In genomic region chr13:35469781-35470380, GRCh38 we compare ENCODE assay signal across 18 cellular contexts. TPM values are rescaled to one million over a fixed set of nuclear protein-coding genes. Genes with fewer than 3 reads are reported as not detected.
A peak's percentile ranks its signal among the peaks of the same experiment; 100 is the strongest.
DNase-seq lines count a peak whose midpoint lies in the region; ATAC-seq and TF ChIP-seq lines count a peak whose summit lies in the region.
"Had no signal": no experiment of that assay in that cellular context is flagged by ENCODE, and none has a peak within 500 bp of the region (broad histone marks: within the 10 kb centered on the region; RNA-seq: fewer than 3 reads in every experiment).

No MANE protein-coding gene starts in this region.

- H3K36me3 ChIP-seq in ACC112 (ENCODE audit: insufficient read depth, low read length): no peaks in the 10 kb centered on the region
- no peaks in the 10 kb centered on the region for H3K36me3 ChIP-seq in HUES48 (ENCODE audit: control insufficient read depth, insufficient read depth, low read length)
- H3K36me3 ChIP-seq in esophagus muscularis mucosa: no peaks in the 10 kb centered on the region
- H3K36me3 ChIP-seq in neuronal stem cell (replicated peaks in 1 of 2; ENCODE audit: control insufficient read depth in 2 of 2, insufficient read depth in 2 of 2, low read length in 2 of 2): no peaks in the 10 kb centered on the region
- H3K36me3 ChIP-seq: heart right ventricle, right lobe of liver had no signal

- H3K27ac ChIP-seq in ACC112 (ENCODE audit: low read depth, low read length) (no peak overlapping the region), HUES48 (ENCODE audit: low read depth, low read length) (no peak overlapping the region), esophagus muscularis mucosa (replicated peaks in 1 of 4) (peak overlapping the region; percentile 79 to 86 (median 84)), neuronal stem cell (replicated peaks; ENCODE audit: low read length) (no peak overlapping the region), foreskin keratinocyte (no peak overlapping the region)
- H3K27ac ChIP-seq: right lobe of liver had no signal

- H4K91ac ChIP-seq in neuronal stem cell (ENCODE audit: low read depth, low read length, poor library complexity): no peak overlapping the region

- H3K4ac ChIP-seq in neuronal stem cell (ENCODE audit: low read length): no peak overlapping the region

- H2BK12ac ChIP-seq in neuronal stem cell (ENCODE audit: low read length): no peak overlapping the region

- DNase-seq in esophagus muscularis mucosa (ENCODE audit: extremely low spot score): no peak
- DNase-seq in neuronal stem cell (ENCODE audit: low spot score): no peak
- no peak for DNase-seq in foreskin keratinocyte
- no peak for DNase-seq in GOT3 (lab: John Stamatoyannopoulos, UW)
- no peak for DNase-seq in SKM-1 treated with dmso at 0.1 percent for 144 hours (lab: John Stamatoyannopoulos, UW; ENCODE audit: unreplicated experiment)
- DNase-seq: activated naive CD4-positive, alpha-beta T cell treated with anti-CD3 and anti-CD28 coated beads, Interleukin-2, amount 50 U/mL, for 16 hours; NCI-H1105 treated with DMSO at 0.1 percent for 48 hours; NCI-H345; PC-3; stimulated activated naive B cell treated with anti-CD40 and anti-IgM and Interleukin-4, amounts not matched to agents 10 μg/mL and 1 μg/mL and 100 μg/mL, for 72 hours had no signal

- no peak for TF ChIP-seq EP300 in esophagus muscularis mucosa (IDR thresholded peaks at IDR 0.05)

- no peak for ATAC-seq in GM18909 (IDR thresholded peaks at IDR 0.05; ENCODE audit: poor library complexity, unreplicated experiment)
- no peak for ATAC-seq in foreskin keratinocyte
- ATAC-seq: K562; PC-3; stimulated activated naive B cell treated with anti-CD40 and anti-IgM and Interleukin-4, amounts not matched to agents 10 μg/mL and 1 μg/mL and 100 μg/mL, for 72 hours had no signal

- H2BK5ac ChIP-seq in neuronal stem cell (ENCODE audit: low read length): no peak overlapping the region

- no peak for TF ChIP-seq POLR2A in esophagus muscularis mucosa (IDR thresholded peaks at IDR 0.05; ENCODE audit: low read depth)

- no peak overlapping the region for H2AK5ac ChIP-seq in neuronal stem cell (ENCODE audit: low read depth, low read length)

- H3K9ac ChIP-seq in HUES48 (ENCODE audit: low read depth, low read length) (no peak overlapping the region), neuronal stem cell (ENCODE audit: low read depth, low read length, poor library complexity) (no peak overlapping the region)

- peaks cover 17% of the 10 kb centered on the region for H3K79me2 ChIP-seq in ACC112 (ENCODE audit: control insufficient read depth, insufficient read depth, low read length, unreplicated experiment)

- H4K8ac ChIP-seq in neuronal stem cell (ENCODE audit: low read depth, low read length): no peak overlapping the region

- WGBS in esophagus muscularis mucosa: 66% methylated on average over 9 of the region's 9 CpGs
- WGBS in neuronal stem cell (ENCODE audit: extremely low coverage in 2 of 2, insufficient read length in 2 of 2, insufficient replicate concordance in 1 of 2), 2 donors: no CpG with 5 or more reads among the region's 9 CpGs

- no peak overlapping the region for H3K18ac ChIP-seq in neuronal stem cell (ENCODE audit: low read length)

- H3K4me1 ChIP-seq in ACC112 (ENCODE audit: control insufficient read depth, insufficient read depth, low read length, unreplicated experiment) (no peaks in the 10 kb centered on the region), HUES48 (ENCODE audit: control insufficient read depth, insufficient read depth, low read length) (peaks cover 33% of the 10 kb centered on the region), esophagus muscularis mucosa (peaks cover 4 to 21% (median 14%) of the 10 kb centered on the region in 4 donors), neuronal stem cell (ENCODE audit: control insufficient read depth in 2 of 2, insufficient read depth in 1 of 2, low read depth in 1 of 2, low read length in 2 of 2) (peaks cover 6% of the 10 kb centered on the region in 2 donors), foreskin keratinocyte (no peaks in the 10 kb centered on the region)
- H3K4me1 ChIP-seq: right lobe of liver had no signal

- H3K9me3 ChIP-seq in HUES48 (ENCODE audit: control insufficient read depth, insufficient read depth, low read length): no peaks in the 10 kb centered on the region
- H3K9me3 ChIP-seq in esophagus muscularis mucosa: no peaks in the 10 kb centered on the region
- H3K9me3 ChIP-seq in neuronal stem cell (replicated peaks in 1 of 2; ENCODE audit: control insufficient read depth in 2 of 2, insufficient read depth in 1 of 2, low read depth in 1 of 2, low read length in 2 of 2): no peaks in the 10 kb centered on the region
- H3K9me3 ChIP-seq: heart right ventricle, right lobe of liver had no signal

- no peak overlapping the region for H3K4me2 ChIP-seq in neuronal stem cell (ENCODE audit: insufficient read depth, low read length, poor library complexity, severe bottlenecking)

- H2AFZ ChIP-seq in ACC112 (ENCODE audit: low read length, unreplicated experiment): no peak overlapping the region
- peak overlapping the region; percentile 91 for H2AFZ ChIP-seq in neuronal stem cell (ENCODE audit: low read length)

- TF ChIP-seq CTCF in esophagus muscularis mucosa (IDR thresholded peaks at IDR 0.05) (no peak), foreskin keratinocyte (conservative IDR thresholded peaks at IDR 0.05) (no peak)

- intact Hi-C loops in esophagus muscularis mucosa (cut with DNase I): no loop called here

- H2BK120ac ChIP-seq in neuronal stem cell (ENCODE audit: low read depth, low read length): no peak overlapping the region

- no peak overlapping the region for H3K14ac ChIP-seq in neuronal stem cell (ENCODE audit: low read length)

- no peak overlapping the region for H3K23ac ChIP-seq in neuronal stem cell (ENCODE audit: low read depth, low read length, poor library complexity)

- H3K27me3 ChIP-seq in ACC112 (ENCODE audit: insufficient read depth, low read length) (no peaks in the 10 kb centered on the region), HUES48 (ENCODE audit: control insufficient read depth, insufficient read depth, low read length) (peaks cover 64% of the 10 kb centered on the region), esophagus muscularis mucosa (no peaks in the 10 kb centered on the region), neuronal stem cell (ENCODE audit: control insufficient read depth in 3 of 3, insufficient read depth in 3 of 3, low read depth in 1 of 3, low read length in 3 of 3) (peaks cover 3 to 20% (median 18%) of the 10 kb centered on the region in 3 experiments), foreskin keratinocyte (peaks cover 78% of the 10 kb centered on the region)

- H3K79me1 ChIP-seq in neuronal stem cell (ENCODE audit: low read depth, low read length): no peaks in the 10 kb centered on the region

- H3K4me3 ChIP-seq in ACC112 (ENCODE audit: low read depth, low read length) (peak overlapping the region; percentile 94; the same call in 1 of the 2 replicates), HUES48 (ENCODE audit: low read depth, low read length) (peak overlapping the region; percentile 80; the same call in 1 of the 2 replicates), esophagus muscularis mucosa (peak overlapping the region in 3 of 4 donors; percentile 54 to 62 (median 58)), neuronal stem cell (ENCODE audit: low read length in 2 of 2) (no peak overlapping the region)
- H3K4me3 ChIP-seq: K562 had no signal

- no peak overlapping the region for H2BK15ac ChIP-seq in neuronal stem cell (ENCODE audit: low read length)

RNA-seq across cellular contexts. Expression of gene MAB21L1, which starts 6.6 kb away (rescaled TPM):
- total RNA-seq in esophagus muscularis mucosa: 1 to 10 TPM in 2 of 4 donors, under 1 TPM in 2; 0.83 to 2.9 (median 1.5) TPM
- polyA plus RNA-seq in neuronal stem cell (2013, experiment 1 of 2): not detected
- not detected for polyA plus RNA-seq in neuronal stem cell (2013, experiment 2 of 2)
- not detected in 2 replicates for total RNA-seq in foreskin keratinocyte
- polyA plus RNA-seq in foreskin keratinocyte: not detected in 2 replicates
- total RNA-seq: A673, H1, K562, PC-3, right lobe of liver had no signal
- polyA plus RNA-seq: H1, K562 had no signal

Comparison
In these comparisons a context has a peak if more than half of its experiments do, and no peak if none do; other contexts are left out.
1. H3K27ac ChIP-seq: peak in esophagus muscularis mucosa (4 of 4); none in ACC112 (single experiment), HUES48 (single experiment), neuronal stem cell (single experiment) and foreskin keratinocyte (single experiment).
2. H3K4me3 ChIP-seq: peak in ACC112 (single experiment), HUES48 (single experiment) and esophagus muscularis mucosa (3 of 4); none in neuronal stem cell (0 of 2).